Comparison of ENCODE assay signal across 8 cellular contexts in genomic region chr20:25237610-25238318, GRCh38. TPM values are rescaled to one million over a fixed set of nuclear protein-coding genes. Genes with fewer than 3 reads are reported as not detected.
DNase-seq lines count a peak whose midpoint lies in the region; ATAC-seq and TF ChIP-seq lines count a peak whose summit lies in the region.

No MANE protein-coding gene starts in this region.

- TF ChIP-seq CTCF in epithelial cell of esophagus (IDR thresholded peaks at IDR 0.05; ENCODE audit: insufficient read depth, low read depth, low read length, missing control alignments), result no peak

- H3K9me3 ChIP-seq in aorta (ENCODE audit: control insufficient read depth, low read length), result no peaks in the 10 kb centered on the region

- no peaks in the 10 kb centered on the region for H3K36me3 ChIP-seq in aorta (ENCODE audit: control insufficient read depth in 1 of 2, insufficient read depth in 2 of 2, low read length in 1 of 2)

- ATAC-seq in activated CD4-positive, CD25-positive, alpha-beta regulatory T cell treated with anti-CD3 and anti-CD28 coated beads, Interleukin-2, amount 50 U/mL, for 24 hours, result peak; percentile 98 to 99
- ATAC-seq in aorta (ENCODE audit: low FRiP score), result peak; percentile 94
- no peak for ATAC-seq in HG03571 (IDR thresholded peaks at IDR 0.05; ENCODE audit: unreplicated experiment)
- ATAC-seq in GM18907 (IDR thresholded peaks at IDR 0.05; ENCODE audit: unreplicated experiment), result no peak

- H3K4me3 ChIP-seq in epithelial cell of esophagus (ENCODE audit: low read length) (no peak overlapping the region), aorta (ENCODE audit: low read length in 2 of 2) (no peak overlapping the region)

- 29 to 30% methylated on average over 10 of the region's 10 CpGs for whole genome bisulfite sequencing in aorta, 2 donors

- DNase-seq in GDM1 (lab: John Stamatoyannopoulos, UW) (peak; percentile 51), HS-27A (ENCODE audit: low read depth) (peak; percentile 100), epithelial cell of esophagus (ENCODE audit: low read depth) (peak; percentile 99), occipital lobe (lab: John Stamatoyannopoulos, UW) (peak; percentile 68), aorta (peak in 1 of 2 donors; percentile 84)

- H3K27ac ChIP-seq in aorta (ENCODE audit: low read depth in 1 of 2, low read length in 2 of 2), result peak overlapping the region; percentile 57 to 83

- H3K27me3 ChIP-seq in aorta (ENCODE audit: control insufficient read depth in 1 of 2, insufficient read depth in 2 of 2, low read length in 1 of 2), result no peaks in the 10 kb centered on the region

- no peaks in the 10 kb centered on the region for H3K4me1 ChIP-seq in aorta (ENCODE audit: control insufficient read depth in 1 of 2, insufficient read depth in 2 of 2, low read length in 2 of 2)

- intact Hi-C loops in aorta (cut with DNase I), result loop anchor here in 1 of 2 donors (1.0 to 5.0 kb wide), 2 partner anchors 10 to 195 kb away; no protein-coding TSS in a partner anchor

RNA-seq across cellular contexts. Expression of gene PYGB, which starts 10.1 kb away (rescaled TPM):
- 72.1 TPM for total RNA-seq in occipital lobe
- total RNA-seq in aorta, result 10 to 100 TPM; 92.8 to 95.2 TPM
- polyA plus RNA-seq in aorta, result 100 to 1,000 TPM in 1 of 2 donors, 10 to 100 TPM in 1; 37.9 to 143 TPM

RNA-seq across cellular contexts. Expression of gene ENTPD6, which starts 42.3 kb away (rescaled TPM):
- total RNA-seq in occipital lobe (43.7 TPM), aorta (10 to 100 TPM; 68.8 to 69.8 TPM)
- 100 to 1,000 TPM in 1 of 2 donors, 10 to 100 TPM in 1; 25.5 to 111 TPM for polyA plus RNA-seq in aorta

Comparison
In these comparisons a context has a peak if more than half of its experiments do, and no peak if none do; other contexts are left out.
1. ATAC-seq: peak in activated CD4-positive, CD25-positive, alpha-beta regulatory T cell treated with anti-CD3 and anti-CD28 coated beads, Interleukin-2, amount 50 U/mL, for 24 hours (2 of 2) and aorta (single experiment); none in HG03571 (single experiment) and GM18907 (single experiment).